ENCODE assay signal across 12 cellular contexts in genomic region chr13:77323858-77324257, GRCh38. TPM values are rescaled to one million over a fixed set of nuclear protein-coding genes. Genes with fewer than 3 reads are reported as not detected.
A peak's percentile ranks its signal among the peaks of the same experiment; 100 is the strongest.
DNase-seq lines count a peak whose midpoint lies in the region; ATAC-seq and TF ChIP-seq lines count a peak whose summit lies in the region.
"Had no signal": no experiment of that assay in that cellular context is flagged by ENCODE, and none has a peak within 500 bp of the region (broad histone marks: within the 10 kb centered on the region; RNA-seq: fewer than 3 reads in every experiment).

No MANE protein-coding gene starts in this region.

- H3K36me3 Mint-ChIP-seq in CD14-positive monocyte (peaks cover 0 to 2% of the 10 kb centered on the region in 2 donors), T-cell (no peaks in the 10 kb centered on the region), glutamatergic neuron (ENCODE audit: unreplicated experiment) (no peaks in the 10 kb centered on the region)

- no peak overlapping the region for H3K27ac ChIP-seq in heart right ventricle
- H3K27ac ChIP-seq: C4-2B, hepatocyte had no signal

- no peak for ATAC-seq in T-cell (replicated peaks in 1 of 4)
- ATAC-seq in HG03342 (IDR thresholded peaks at IDR 0.05; ENCODE audit: unreplicated experiment), result no peak
- ATAC-seq in heart right ventricle, result no peak

- H3K4me3 ChIP-seq in heart right ventricle, result no peak overlapping the region
- H3K4me3 ChIP-seq: hepatocyte had no signal

- no peaks in the 10 kb centered on the region for H3K27me3 Mint-ChIP-seq in CD14-positive monocyte (ENCODE audit: low read depth in 3 of 3)
- no peaks in the 10 kb centered on the region for H3K27me3 Mint-ChIP-seq in T-cell
- peaks cover 8% of the 10 kb centered on the region for H3K27me3 Mint-ChIP-seq in glutamatergic neuron (ENCODE audit: unreplicated experiment)

- POLR2A ChIA-PET in HEK293T (lab: Yijun Ruan, JAX), result no interaction called here
- POLR2A ChIA-PET in T-cell (lab: Charles Lee), result no interaction called here

- 51 to 60% methylated on average over 1 of the region's 1 CpG for WGBS in heart right ventricle, 2 donors

- no peaks in the 10 kb centered on the region for H3K9me3 Mint-ChIP-seq in CD14-positive monocyte
- no peaks in the 10 kb centered on the region for H3K9me3 Mint-ChIP-seq in T-cell
- peaks cover 14% of the 10 kb centered on the region for H3K9me3 Mint-ChIP-seq in glutamatergic neuron (ENCODE audit: unreplicated experiment)

- H3K27ac Mint-ChIP-seq in CD14-positive monocyte (peak overlapping the region; percentile 23 to 96 (median 47)), T-cell (peak overlapping the region; percentile 62 to 91), glutamatergic neuron (ENCODE audit: unreplicated experiment) (no peak overlapping the region)

- no peaks in the 10 kb centered on the region for H3K9me3 ChIP-seq in heart right ventricle

- no peaks in the 10 kb centered on the region for H3K36me3 ChIP-seq in heart right ventricle

- H3K4me1 Mint-ChIP-seq in CD14-positive monocyte (peaks cover 73% of the 10 kb centered on the region), T-cell (peaks cover 78 to 85% (median 82%) of the 10 kb centered on the region in 3 donors), glutamatergic neuron (ENCODE audit: low read depth, unreplicated experiment) (peaks cover 43% of the 10 kb centered on the region)

- CTCF ChIA-PET in HEK293T (lab: Yijun Ruan, JAX) (no interaction called here), T-cell (lab: Charles Lee) (no interaction called here)

- H3K4me3 Mint-ChIP-seq in CD14-positive monocyte (peak overlapping the region in 1 of 2 donors; percentile 98), T-cell (peak overlapping the region; percentile 59 to 100 (median 97)), glutamatergic neuron (ENCODE audit: unreplicated experiment) (peak overlapping the region; percentile 99)

- intact Hi-C loops in CD14-positive monocyte (cut with micrococcal nuclease) (loop anchor here (10.0 kb wide), 2 partner anchors 151 to 439 kb away; partner anchors contain the start of gene KCTD12 (in 1 of the 2)), heart right ventricle (cut with DNase I) (loop anchor here in 1 of 10 donors (10.0 kb wide), 1 partner anchor 151 kb away; no protein-coding TSS in a partner anchor)

- no peaks in the 10 kb centered on the region for H3K27me3 ChIP-seq in heart right ventricle
- H3K27me3 ChIP-seq: hepatocyte had no signal

- TF ChIP-seq CTCF in CD14-positive monocyte (IDR thresholded peaks at IDR 0.05) (no peak), glutamatergic neuron (IDR thresholded peaks at IDR 0.05; ENCODE audit: partially characterized antibody, unreplicated experiment) (no peak), heart right ventricle (IDR thresholded peaks at IDR 0.05) (no peak)

- peaks cover 4 to 78% (median 58%) of the 10 kb centered on the region in 9 donors for H3K4me1 ChIP-seq in heart right ventricle

- no peak for DNase-seq in CD14-positive monocyte (ENCODE audit: low spot score)
- no peak for DNase-seq in HEK293T (ENCODE audit: extremely low spot score)
- no peak for DNase-seq in T-cell
- no peak for DNase-seq in glutamatergic neuron
- DNase-seq in foreskin melanocyte, result no peak
- no peak for DNase-seq in GM03348 (ENCODE audit: low spot score)
- DNase-seq in heart right ventricle, result no peak
- DNase-seq: NCI-H146, RPMI8226 had no signal

TF ChIP-seq in HEK293T, 16 proteins besides CTCF, POLR2A, EP300 and RAD21:
- TF ChIP-seq ELF4 (IDR thresholded peaks at IDR 0.05) (no peak), L3MBTL2 (conservative IDR thresholded peaks at IDR 0.05) (peak; percentile 30; the same call in 1 of the 2 replicates)
TF ChIP-seq in HEK293T: peak in this region for 1.

RNA-seq across cellular contexts. Expression of gene MYCBP2, which starts 3.0 kb away (rescaled TPM):
- 10 to 100 TPM in 1 of 2 donors, 1 to 10 TPM in 1; 7.6 to 14.4 TPM for polyA plus RNA-seq in CD14-positive monocyte
- total RNA-seq in T-cell, result 100 to 1,000 TPM; 153 to 214 (median 176) TPM
- total RNA-seq in glutamatergic neuron (ENCODE audit: unreplicated experiment), result 233 TPM
- total RNA-seq in heart right ventricle, result 10 to 100 TPM; 39.2 to 70.7 (median 54.3) TPM
- 10 to 100 TPM; 18.6 to 28.1 TPM for polyA plus RNA-seq in heart right ventricle
